Comparison of ENCODE assay signal across 36 cellular contexts in the genomic region with DNA sequence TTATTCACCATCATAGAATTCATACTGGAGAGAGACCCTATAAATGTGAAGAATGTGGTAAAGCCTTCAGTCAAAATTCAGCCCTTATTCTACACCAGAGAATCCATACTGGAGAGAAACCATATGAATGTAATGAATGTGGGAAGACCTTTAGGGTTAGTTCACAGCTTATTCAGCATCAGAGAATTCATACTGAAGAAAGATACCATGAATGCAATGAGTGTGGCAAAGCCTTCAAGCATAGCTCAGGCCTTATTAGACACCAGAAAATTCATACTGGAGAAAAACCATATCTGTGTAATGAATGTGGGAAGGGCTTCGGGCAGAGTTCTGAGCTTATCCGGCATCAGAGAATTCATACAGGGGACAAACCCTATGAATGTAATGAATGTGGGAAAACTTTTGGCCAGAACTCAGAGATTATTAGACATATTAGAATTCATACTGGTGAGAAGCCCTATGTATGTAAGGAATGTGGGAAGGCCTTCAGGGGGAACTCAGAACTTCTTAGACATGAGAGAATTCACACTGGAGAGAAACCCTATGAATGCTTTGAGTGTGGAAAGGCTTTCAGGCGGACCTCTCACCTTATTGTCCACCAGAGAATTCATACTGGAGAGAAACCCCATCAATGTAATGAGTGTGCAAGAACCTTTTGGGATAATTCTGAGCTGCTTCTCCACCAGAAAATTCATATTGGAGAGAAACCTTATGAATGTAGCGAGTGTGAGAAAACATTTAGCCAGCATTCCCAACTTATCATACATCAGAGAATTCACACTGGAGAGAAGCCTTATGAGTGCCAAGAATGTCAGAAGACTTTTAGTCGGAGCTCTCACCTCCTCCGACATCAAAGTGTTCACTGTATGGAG. TPM values are rescaled to one million over a fixed set of nuclear protein-coding genes. Genes with fewer than 3 reads are reported as not detected.
"Had no signal": no experiment of that assay in that cellular context is flagged by ENCODE, and none has a peak within 500 bp of the region (broad histone marks: within the 10 kb centered on the region; RNA-seq: fewer than 3 reads in every experiment).

No MANE protein-coding gene starts in this region.

- ATAC-seq: activated CD8-positive, alpha-beta memory T cell treated with anti-CD3 and anti-CD28 coated beads, Interleukin-2, amount 10 ng/mL, durations not matched to agents 7 days and 5 days; activated CD8-positive, alpha-beta T cell treated with anti-CD3 and anti-CD28 coated beads for 36 hours; activated naive CD8-positive, alpha-beta T cell treated with anti-CD3 and anti-CD28 coated beads, Interleukin-2, amount 50 U/mL, for 24 hours; effector memory CD8-positive, alpha-beta T cell; gastroesophageal sphincter; naive thymus-derived CD4-positive, alpha-beta T cell; pancreas; psoas muscle; stimulated activated memory B cell treated with anti-CD40 and anti-IgM and Interleukin-4, amounts not matched to agents 10 μg/mL and 1 μg/mL and 100 μg/mL, for 72 hours; stimulated activated naive CD8-positive, alpha-beta T cell treated with anti-CD3 and anti-CD28 coated beads, Interleukin-15, amount 100 ng/mL, for 72 hours had no signal

- H3K27ac Mint-ChIP-seq: activated B cell treated with CpG ODN at 0.5 μM for 24 hours; activated CD8-positive, alpha-beta memory T cell treated with anti-CD3 and anti-CD28 coated beads, Interleukin-2, amount 10 ng/mL, durations not matched to agents 7 days and 5 days; activated CD8-positive, alpha-beta T cell treated with anti-CD3 and anti-CD28 coated beads for 36 hours; activated naive CD4-positive, alpha-beta T cell treated with anti-CD3 and anti-CD28 coated beads, Interleukin-2, amount 50 U/mL, for 24 hours; activated naive CD8-positive, alpha-beta T cell treated with anti-CD3 and anti-CD28 coated beads, Interleukin-2, amount 50 U/mL, for 24 hours; activated T-helper 2 cell treated with anti-CD3 and anti-CD28 coated beads, Interferon-gamma antibody, Interleukin-2, Interleukin-4, amounts not matched to agents 10 μg/mL and 5 μg/mL and 100 μg/mL, durations not matched to agents 14 hours and 24 hours and 36 hours; brain; effector memory CD8-positive, alpha-beta T cell; naive thymus-derived CD4-positive, alpha-beta T cell; stimulated activated memory B cell treated with anti-CD40 and anti-IgM and Interleukin-4, amounts not matched to agents 10 μg/mL and 1 μg/mL and 100 μg/mL, for 72 hours; stimulated activated naive CD8-positive, alpha-beta T cell treated with anti-CD3 and anti-CD28 coated beads, Interleukin-15, amount 100 ng/mL, for 72 hours; T-helper 2 cell treated with Interferon-gamma antibody and Interleukin-4, amounts not matched to agents 5 μg/mL and 100 μg/mL, for 36 hours had no signal

- H3K36me3 ChIP-seq: cardiac muscle cell had no signal

- H3K27me3 ChIP-seq: cardiac muscle cell, dorsolateral prefrontal cortex, gastroesophageal sphincter, pancreas, sigmoid colon had no signal

- H3K4me1 ChIP-seq: pancreas, psoas muscle, tibial artery had no signal

- H3K4me3 Mint-ChIP-seq: activated B cell treated with CpG ODN at 0.5 μM for 24 hours; activated CD8-positive, alpha-beta memory T cell treated with anti-CD3 and anti-CD28 coated beads, Interleukin-2, amount 10 ng/mL, durations not matched to agents 7 days and 5 days; activated CD8-positive, alpha-beta T cell treated with anti-CD3 and anti-CD28 coated beads for 36 hours; activated naive CD4-positive, alpha-beta T cell treated with anti-CD3 and anti-CD28 coated beads, Interleukin-2, amount 50 U/mL, for 24 hours; activated naive CD8-positive, alpha-beta T cell treated with anti-CD3 and anti-CD28 coated beads, Interleukin-2, amount 50 U/mL, for 24 hours; brain; effector memory CD8-positive, alpha-beta T cell; naive thymus-derived CD4-positive, alpha-beta T cell; stimulated activated memory B cell treated with anti-CD40 and anti-IgM and Interleukin-4, amounts not matched to agents 10 μg/mL and 1 μg/mL and 100 μg/mL, for 72 hours; stimulated activated naive CD8-positive, alpha-beta T cell treated with anti-CD3 and anti-CD28 coated beads, Interleukin-15, amount 100 ng/mL, for 72 hours; T-helper 2 cell treated with Interferon-gamma antibody and Interleukin-4, amounts not matched to agents 5 μg/mL and 100 μg/mL, for 36 hours had no signal

- H3K4me1 Mint-ChIP-seq: activated CD8-positive, alpha-beta memory T cell treated with anti-CD3 and anti-CD28 coated beads, Interleukin-2, amount 10 ng/mL, durations not matched to agents 7 days and 5 days; brain had no signal

- DNase-seq: activated B cell treated with CpG ODN at 0.5 μM for 24 hours; activated CD4-positive, alpha-beta T cell treated with anti-CD3 and anti-CD28 coated beads, Interleukin-2, amount 50 U/mL, for 1 hour; activated CD8-positive, alpha-beta memory T cell treated with anti-CD3 and anti-CD28 coated beads, Interleukin-2, amount 10 ng/mL, durations not matched to agents 7 days and 5 days; activated CD8-positive, alpha-beta T cell treated with anti-CD3 and anti-CD28 coated beads for 36 hours; activated naive CD8-positive, alpha-beta T cell treated with anti-CD3 and anti-CD28 coated beads, Interleukin-2, amount 50 U/mL, for 24 hours; activated T-cell treated with anti-CD3 and anti-CD28 coated beads, Interleukin-2, amount 50 U/mL, for 48 hours; anterior cingulate cortex; cerebellar nuclear complex; dorsolateral prefrontal cortex; effector memory CD8-positive, alpha-beta T cell; erythroblast; head of caudate nucleus; hypothalamus; midbrain; naive thymus-derived CD4-positive, alpha-beta T cell; nucleus accumbens; pancreas; psoas muscle; sigmoid colon; small intestine; stimulated activated CD4-positive, alpha-beta T cell treated with anti-CD3 and anti-CD28 coated beads, Interleukin-1b, Interleukin-23, amount 100 ng/mL, for 48 hours; stimulated activated CD4-positive, alpha-beta T cell treated with anti-CD3 and anti-CD28 coated beads, Interleukin-4, amount 100 ng/mL, for 4 hours; stimulated activated CD8-positive, alpha-beta memory T cell treated with anti-CD3 and anti-CD28 coated beads, Interleukin-4, amount 100 ng/mL, for 48 hours; stimulated activated naive CD8-positive, alpha-beta T cell treated with anti-CD3 and anti-CD28 coated beads, Interleukin-15, amount 100 ng/mL, for 72 hours; tibial artery had no signal

- H3K27me3 Mint-ChIP-seq: activated B cell treated with CpG ODN at 0.5 μM for 24 hours; activated naive CD4-positive, alpha-beta T cell treated with anti-CD3 and anti-CD28 coated beads, Interleukin-2, amount 50 U/mL, for 24 hours; effector memory CD8-positive, alpha-beta T cell; stimulated activated memory B cell treated with anti-CD40 and anti-IgM and Interleukin-4, amounts not matched to agents 10 μg/mL and 1 μg/mL and 100 μg/mL, for 72 hours had no signal

- FAIRE-seq: pancreas, small intestine had no signal

- H3K27ac ChIP-seq: cardiac muscle cell, coronary artery, dorsolateral prefrontal cortex, gastroesophageal sphincter, pancreas, psoas muscle, sigmoid colon, tibial artery had no signal

- H3K4me3 ChIP-seq: cardiac muscle cell, coronary artery, dorsolateral prefrontal cortex, gastroesophageal sphincter, pancreas, psoas muscle, sigmoid colon, tibial artery had no signal

RNA-seq across cellular contexts. Expression of a gene that starts 23.5 kb away (rescaled TPM):
- total RNA-seq: fibroblast of lung, fibroblast of villous mesenchyme had no signal
- polyA plus RNA-seq: neural cell had no signal

RNA-seq across cellular contexts. Expression of a gene that starts 57.1 kb away (rescaled TPM):
- total RNA-seq: cardiac muscle cell, gastroesophageal sphincter, pancreas, psoas muscle, sigmoid colon had no signal
- polyA plus RNA-seq: cardiac muscle cell, fibroblast of lung, neural cell had no signal
